In genomic region chr4:2879026-2879425, GRCh38 we compare ENCODE assay signal across 1 cellular context.
TF ChIP-seq lines count a peak whose summit lies in the region.

No MANE protein-coding gene starts in this region.

TF ChIP-seq in IMR-90, 13 proteins besides CTCF, POLR2A, EP300 and RAD21:
- no peak for TF ChIP-seq RFX5 (IDR thresholded peaks at IDR 0.05; ENCODE audit: low read depth, low read length)
- TF ChIP-seq MXI1 (IDR thresholded peaks at IDR 0.05; ENCODE audit: borderline replicate concordance, low read depth, low read length): no peak
- TF ChIP-seq MAZ (IDR thresholded peaks at IDR 0.05; ENCODE audit: borderline replicate concordance, low read depth, low read length): no peak
